In the genomic region with DNA sequence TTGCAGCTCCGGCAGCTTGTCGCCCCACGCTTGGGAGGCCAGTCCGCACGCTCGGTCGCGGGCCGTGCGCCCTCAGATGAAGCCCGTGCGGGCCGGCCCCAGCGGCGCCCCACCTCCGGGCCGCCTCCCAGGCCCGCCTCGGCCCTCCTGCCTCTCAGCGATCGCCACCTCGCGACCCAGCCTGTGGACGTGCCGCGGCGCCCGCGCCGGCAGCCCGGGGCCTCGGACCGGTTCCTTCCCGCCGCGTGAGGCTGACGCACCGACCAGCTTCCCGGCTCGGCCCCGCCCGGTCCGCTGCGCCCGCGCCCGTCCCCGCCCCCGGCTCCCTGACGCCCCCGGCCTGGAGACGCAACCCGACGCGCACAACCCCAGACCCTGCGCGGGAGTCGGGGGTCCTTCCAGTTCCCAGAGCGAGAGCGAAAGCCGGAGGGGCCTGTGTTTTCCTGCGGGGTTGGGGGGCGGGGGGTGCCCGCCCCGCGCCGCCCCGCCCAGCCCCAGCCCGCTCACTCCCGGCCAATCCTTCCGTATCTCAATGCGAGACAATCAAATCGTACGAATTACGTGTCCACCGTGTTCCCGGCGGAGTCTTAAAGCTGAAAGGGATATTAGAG, we compare ENCODE assay signal across 8 cellular contexts. TPM values are rescaled to one million over a fixed set of nuclear protein-coding genes. Genes with fewer than 3 reads are reported as not detected.
DNase-seq lines count a peak whose midpoint lies in the region; ATAC-seq and TF ChIP-seq lines count a peak whose summit lies in the region.

A gene with protein sequence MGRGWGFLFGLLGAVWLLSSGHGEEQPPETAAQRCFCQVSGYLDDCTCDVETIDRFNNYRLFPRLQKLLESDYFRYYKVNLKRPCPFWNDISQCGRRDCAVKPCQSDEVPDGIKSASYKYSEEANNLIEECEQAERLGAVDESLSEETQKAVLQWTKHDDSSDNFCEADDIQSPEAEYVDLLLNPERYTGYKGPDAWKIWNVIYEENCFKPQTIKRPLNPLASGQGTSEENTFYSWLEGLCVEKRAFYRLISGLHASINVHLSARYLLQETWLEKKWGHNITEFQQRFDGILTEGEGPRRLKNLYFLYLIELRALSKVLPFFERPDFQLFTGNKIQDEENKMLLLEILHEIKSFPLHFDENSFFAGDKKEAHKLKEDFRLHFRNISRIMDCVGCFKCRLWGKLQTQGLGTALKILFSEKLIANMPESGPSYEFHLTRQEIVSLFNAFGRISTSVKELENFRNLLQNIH (minus strand): TSS at position 78 of the 611 bp plus-strand sequence. CDS start 77 bp downstream, at position 1.

- peak within 1 kb of the TSS; percentile 95 for H3K4me3 ChIP-seq in ACC112 (ENCODE audit: low read depth, low read length)

- no peaks in the 10 kb centered on the region for H3K36me3 ChIP-seq in ACC112 (ENCODE audit: insufficient read depth, low read length)

- peaks cover 47% of the 10 kb centered on the region for H3K79me2 ChIP-seq in ACC112 (ENCODE audit: control insufficient read depth, insufficient read depth, low read length, unreplicated experiment)

- peak; percentile 81 for DNase-seq in NCI-H2107 (lab: John Stamatoyannopoulos, UW)
- peak; percentile 75 for DNase-seq in WTC11 (ENCODE audit: low spot score)
- DNase-seq in caudate nucleus (lab: John Stamatoyannopoulos, UW): peak in 55 of 61 donors; percentile 9 to 85 (median 55)
- peak; percentile 85 for DNase-seq in islet precursor cell
- peak; percentile 60 for DNase-seq in stimulated activated CD4-positive, alpha-beta T cell treated with anti-CD3 and anti-CD28 coated beads, Interleukin-12 subunit alpha, Interleukin-12 subunit beta, amount 100 ng/mL, for 4 hours

- H3K4me1 Mint-ChIP-seq in WTC11: peaks cover 28% of the 10 kb centered on the region

- H3K4me3 Mint-ChIP-seq in WTC11: peak within 1 kb of the TSS; percentile 95

- H3K27ac ChIP-seq in ACC112 (ENCODE audit: low read depth, low read length) (peak within 1 kb of the TSS; percentile 97), caudate nucleus (ENCODE audit: low read depth, low read length) (peak within 1 kb of the TSS; percentile 76)

- H3K27ac Mint-ChIP-seq in WTC11: peak within 1 kb of the TSS; percentile 92

- no peaks in the 10 kb centered on the region; the same call in none of the 2 replicates for H3K27me3 Mint-ChIP-seq in WTC11 (ENCODE audit: low read depth)

- H3K36me3 Mint-ChIP-seq in WTC11: no peaks in the 10 kb centered on the region

- H3K4me1 ChIP-seq in ACC112 (ENCODE audit: control insufficient read depth, insufficient read depth, low read length, unreplicated experiment): peaks cover 34% of the 10 kb centered on the region

- CTCF ChIA-PET in WTC11 (lab: Charles Lee): interaction anchor here (0.9 kb wide), 1 partner anchor 11 kb away, joined by 5 read pairs; no protein-coding TSS in a partner anchor

- ATAC-seq in GM18858 (IDR thresholded peaks at IDR 0.05; ENCODE audit: unreplicated experiment): peak; percentile 55
- ATAC-seq in HG03064 (IDR thresholded peaks at IDR 0.05; ENCODE audit: low read depth, unreplicated experiment): peak; percentile 74
- ATAC-seq in WTC11: peak; percentile 76

- no peaks in the 10 kb centered on the region for H3K27me3 ChIP-seq in ACC112 (ENCODE audit: insufficient read depth, low read length)

- TF ChIP-seq CTCF in WTC11 (IDR thresholded peaks at IDR 0.05): no peak

- H3K9me3 Mint-ChIP-seq in WTC11: no peaks in the 10 kb centered on the region

- H2AFZ ChIP-seq in ACC112 (ENCODE audit: low read length, unreplicated experiment): peak within 1 kb of the TSS; percentile 70

- POLR2A ChIA-PET in WTC11 (lab: Charles Lee): interaction anchor here (1.3 kb wide), 2 partner anchors 34 to 144 kb away, joined by 5 to 12 read pairs; a partner anchor contains a TSS

TF ChIP-seq in WTC11, 78 proteins besides CTCF, POLR2A, EP300 and RAD21 (continues in another document):
- TF ChIP-seq, protein P1, sequence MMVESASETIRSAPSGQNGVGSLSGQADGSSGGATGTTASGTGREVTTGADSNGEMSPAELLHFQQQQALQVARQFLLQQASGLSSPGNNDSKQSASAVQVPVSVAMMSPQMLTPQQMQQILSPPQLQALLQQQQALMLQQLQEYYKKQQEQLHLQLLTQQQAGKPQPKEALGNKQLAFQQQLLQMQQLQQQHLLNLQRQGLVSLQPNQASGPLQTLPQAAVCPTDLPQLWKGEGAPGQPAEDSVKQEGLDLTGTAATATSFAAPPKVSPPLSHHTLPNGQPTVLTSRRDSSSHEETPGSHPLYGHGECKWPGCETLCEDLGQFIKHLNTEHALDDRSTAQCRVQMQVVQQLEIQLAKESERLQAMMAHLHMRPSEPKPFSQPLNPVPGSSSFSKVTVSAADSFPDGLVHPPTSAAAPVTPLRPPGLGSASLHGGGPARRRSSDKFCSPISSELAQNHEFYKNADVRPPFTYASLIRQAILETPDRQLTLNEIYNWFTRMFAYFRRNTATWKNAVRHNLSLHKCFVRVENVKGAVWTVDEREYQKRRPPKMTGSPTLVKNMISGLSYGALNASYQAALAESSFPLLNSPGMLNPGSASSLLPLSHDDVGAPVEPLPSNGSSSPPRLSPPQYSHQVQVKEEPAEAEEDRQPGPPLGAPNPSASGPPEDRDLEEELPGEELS (CRISPR knock-in tag; IDR thresholded peaks at IDR 0.05): no peak
- TF ChIP-seq, protein P2, sequence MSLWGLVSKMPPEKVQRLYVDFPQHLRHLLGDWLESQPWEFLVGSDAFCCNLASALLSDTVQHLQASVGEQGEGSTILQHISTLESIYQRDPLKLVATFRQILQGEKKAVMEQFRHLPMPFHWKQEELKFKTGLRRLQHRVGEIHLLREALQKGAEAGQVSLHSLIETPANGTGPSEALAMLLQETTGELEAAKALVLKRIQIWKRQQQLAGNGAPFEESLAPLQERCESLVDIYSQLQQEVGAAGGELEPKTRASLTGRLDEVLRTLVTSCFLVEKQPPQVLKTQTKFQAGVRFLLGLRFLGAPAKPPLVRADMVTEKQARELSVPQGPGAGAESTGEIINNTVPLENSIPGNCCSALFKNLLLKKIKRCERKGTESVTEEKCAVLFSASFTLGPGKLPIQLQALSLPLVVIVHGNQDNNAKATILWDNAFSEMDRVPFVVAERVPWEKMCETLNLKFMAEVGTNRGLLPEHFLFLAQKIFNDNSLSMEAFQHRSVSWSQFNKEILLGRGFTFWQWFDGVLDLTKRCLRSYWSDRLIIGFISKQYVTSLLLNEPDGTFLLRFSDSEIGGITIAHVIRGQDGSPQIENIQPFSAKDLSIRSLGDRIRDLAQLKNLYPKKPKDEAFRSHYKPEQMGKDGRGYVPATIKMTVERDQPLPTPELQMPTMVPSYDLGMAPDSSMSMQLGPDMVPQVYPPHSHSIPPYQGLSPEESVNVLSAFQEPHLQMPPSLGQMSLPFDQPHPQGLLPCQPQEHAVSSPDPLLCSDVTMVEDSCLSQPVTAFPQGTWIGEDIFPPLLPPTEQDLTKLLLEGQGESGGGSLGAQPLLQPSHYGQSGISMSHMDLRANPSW (CRISPR knock-in tag; conservative IDR thresholded peaks at IDR 0.05; ENCODE audit: low read depth): no peak
- no peak for TF ChIP-seq ZNF671 (CRISPR knock-in tag; IDR thresholded peaks at IDR 0.05)
- TF ChIP-seq, protein P3, sequence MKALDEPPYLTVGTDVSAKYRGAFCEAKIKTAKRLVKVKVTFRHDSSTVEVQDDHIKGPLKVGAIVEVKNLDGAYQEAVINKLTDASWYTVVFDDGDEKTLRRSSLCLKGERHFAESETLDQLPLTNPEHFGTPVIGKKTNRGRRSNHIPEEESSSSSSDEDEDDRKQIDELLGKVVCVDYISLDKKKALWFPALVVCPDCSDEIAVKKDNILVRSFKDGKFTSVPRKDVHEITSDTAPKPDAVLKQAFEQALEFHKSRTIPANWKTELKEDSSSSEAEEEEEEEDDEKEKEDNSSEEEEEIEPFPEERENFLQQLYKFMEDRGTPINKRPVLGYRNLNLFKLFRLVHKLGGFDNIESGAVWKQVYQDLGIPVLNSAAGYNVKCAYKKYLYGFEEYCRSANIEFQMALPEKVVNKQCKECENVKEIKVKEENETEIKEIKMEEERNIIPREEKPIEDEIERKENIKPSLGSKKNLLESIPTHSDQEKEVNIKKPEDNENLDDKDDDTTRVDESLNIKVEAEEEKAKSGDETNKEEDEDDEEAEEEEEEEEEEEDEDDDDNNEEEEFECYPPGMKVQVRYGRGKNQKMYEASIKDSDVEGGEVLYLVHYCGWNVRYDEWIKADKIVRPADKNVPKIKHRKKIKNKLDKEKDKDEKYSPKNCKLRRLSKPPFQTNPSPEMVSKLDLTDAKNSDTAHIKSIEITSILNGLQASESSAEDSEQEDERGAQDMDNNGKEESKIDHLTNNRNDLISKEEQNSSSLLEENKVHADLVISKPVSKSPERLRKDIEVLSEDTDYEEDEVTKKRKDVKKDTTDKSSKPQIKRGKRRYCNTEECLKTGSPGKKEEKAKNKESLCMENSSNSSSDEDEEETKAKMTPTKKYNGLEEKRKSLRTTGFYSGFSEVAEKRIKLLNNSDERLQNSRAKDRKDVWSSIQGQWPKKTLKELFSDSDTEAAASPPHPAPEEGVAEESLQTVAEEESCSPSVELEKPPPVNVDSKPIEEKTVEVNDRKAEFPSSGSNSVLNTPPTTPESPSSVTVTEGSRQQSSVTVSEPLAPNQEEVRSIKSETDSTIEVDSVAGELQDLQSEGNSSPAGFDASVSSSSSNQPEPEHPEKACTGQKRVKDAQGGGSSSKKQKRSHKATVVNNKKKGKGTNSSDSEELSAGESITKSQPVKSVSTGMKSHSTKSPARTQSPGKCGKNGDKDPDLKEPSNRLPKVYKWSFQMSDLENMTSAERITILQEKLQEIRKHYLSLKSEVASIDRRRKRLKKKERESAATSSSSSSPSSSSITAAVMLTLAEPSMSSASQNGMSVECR (CRISPR knock-in tag; IDR thresholded peaks at IDR 0.05; ENCODE audit: borderline replicate concordance): no peak
- TF ChIP-seq, protein P4, sequence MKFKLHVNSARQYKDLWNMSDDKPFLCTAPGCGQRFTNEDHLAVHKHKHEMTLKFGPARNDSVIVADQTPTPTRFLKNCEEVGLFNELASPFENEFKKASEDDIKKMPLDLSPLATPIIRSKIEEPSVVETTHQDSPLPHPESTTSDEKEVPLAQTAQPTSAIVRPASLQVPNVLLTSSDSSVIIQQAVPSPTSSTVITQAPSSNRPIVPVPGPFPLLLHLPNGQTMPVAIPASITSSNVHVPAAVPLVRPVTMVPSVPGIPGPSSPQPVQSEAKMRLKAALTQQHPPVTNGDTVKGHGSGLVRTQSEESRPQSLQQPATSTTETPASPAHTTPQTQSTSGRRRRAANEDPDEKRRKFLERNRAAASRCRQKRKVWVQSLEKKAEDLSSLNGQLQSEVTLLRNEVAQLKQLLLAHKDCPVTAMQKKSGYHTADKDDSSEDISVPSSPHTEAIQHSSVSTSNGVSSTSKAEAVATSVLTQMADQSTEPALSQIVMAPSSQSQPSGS (CRISPR knock-in tag; IDR thresholded peaks at IDR 0.05; ENCODE audit: borderline replicate concordance, low read depth): no peak
- no peak for TF ChIP-seq CREB1 (CRISPR knock-in tag; IDR thresholded peaks at IDR 0.05)
- no peak for TF ChIP-seq TEAD4 (CRISPR knock-in tag; IDR thresholded peaks at IDR 0.05)

RNA-seq across cellular contexts. Expression of the gene that starts here (rescaled TPM):
- 44.6 to 58.8 TPM (median 57.8 TPM) in 3 replicates for total RNA-seq in WTC11 (2021)

Comparison
In these comparisons a context has a peak if more than half of its experiments do, and no peak if none do; other contexts are left out.
1. Peak in every context shown above with its lines: DNase-seq, ATAC-seq, H3K4me3 ChIP-seq and H3K27ac ChIP-seq.